In genomic region chr9:82180711-82181110, GRCh38 we compare ENCODE assay signal across 19 cellular contexts.
DNase-seq lines count a peak whose midpoint lies in the region; FAIRE-seq and TF ChIP-seq lines count a peak whose summit lies in the region.
"Had no signal": no experiment of that assay in that cellular context is flagged by ENCODE, and none has a peak within 500 bp of the region (broad histone marks: within the 10 kb centered on the region; RNA-seq: fewer than 3 reads in every experiment).

No MANE protein-coding gene starts in this region.

- no peaks in the 10 kb centered on the region for H3K79me2 ChIP-seq in H1 (ENCODE audit: control insufficient read depth in 1 of 2, insufficient read depth in 2 of 2, low read length in 2 of 2)

- H4K5ac ChIP-seq in H1 (ENCODE audit: insufficient read length, low read depth, low read length): no peak overlapping the region

- H3K9me3 ChIP-seq in H1 (ENCODE audit: insufficient read depth in 2 of 2, low read depth in 1 of 2, low read length in 1 of 2) (peaks cover 0 to 3% of the 10 kb centered on the region in 2 experiments; a peak in 1 of 4 replicates), esophagus muscularis mucosa (peaks cover 0 to 9% (median 0%) of the 10 kb centered on the region in 4 donors)
- H3K9me3 ChIP-seq: SK-N-SH had no signal

- no peak overlapping the region; a peak in 1 of 7 replicates for H3K9ac ChIP-seq in H1 (replicated peaks in 1 of 4; ENCODE audit: extremely low read depth in 1 of 4, low read depth in 3 of 4, low read length in 3 of 4)
- H3K9ac ChIP-seq: SK-N-SH had no signal

- H4K20me1 ChIP-seq in H1 (replicated peaks in 1 of 2; ENCODE audit: control insufficient read depth in 1 of 2, insufficient read depth in 2 of 2, low read length in 2 of 2): no peaks in the 10 kb centered on the region

- no peak overlapping the region for H3K56ac ChIP-seq in H1 (replicated peaks; ENCODE audit: insufficient read length, low read depth, low read length)

- H3K4me2 ChIP-seq in H1 (ENCODE audit: insufficient read depth in 1 of 2, low read depth in 2 of 2, low read length in 2 of 2): no peak overlapping the region
- H3K4me2 ChIP-seq: SK-N-SH had no signal

- no peak overlapping the region for H2BK15ac ChIP-seq in H1 (ENCODE audit: low read length)

- in situ Hi-C loops in KBM-7 (cut with MboI; ENCODE audit: low pct_unique_long_range_greater_than_20kb, low sequenced_read_pairs): no loop called here

- FAIRE-seq in H1 (lab: Jason Lieb, UNC): no peak
- FAIRE-seq: RCC 7860 had no signal

- no peak overlapping the region for H3K23ac ChIP-seq in H1 (ENCODE audit: insufficient read length)

- H2BK120ac ChIP-seq in H1 (replicated peaks; ENCODE audit: low read depth, low read length): no peak overlapping the region

- H2AFZ ChIP-seq in H1 (ENCODE audit: low read length): peak overlapping the region; percentile 65

- H3K4me1 ChIP-seq in H1 (replicated peaks in 1 of 4; ENCODE audit: control insufficient read depth in 3 of 4, insufficient read depth in 4 of 4, low read length in 3 of 4) (peaks cover 0 to 4% (median 2%) of the 10 kb centered on the region in 4 experiments; a peak in 2 of 7 replicates), esophagus muscularis mucosa (no peaks in the 10 kb centered on the region)

- H2AK5ac ChIP-seq in H1 (ENCODE audit: low read depth, low read length): no peak overlapping the region

- TF ChIP-seq POLR2A in H1 (IDR thresholded peaks at IDR 0.05; ENCODE audit: control extremely low read depth in 1 of 2, low read depth in 2 of 2, low read length in 2 of 2) (no peak), esophagus muscularis mucosa (IDR thresholded peaks at IDR 0.05; ENCODE audit: low read depth) (no peak)

- no peak overlapping the region for H3K4ac ChIP-seq in H1 (replicated peaks; ENCODE audit: insufficient read length, low read depth, low read length)

- DNase-seq in NCI-H526 treated with DMSO at 0.1 percent for 48 hours (lab: John Stamatoyannopoulos, UW) (peak; percentile 2), NCI-H526 (lab: John Stamatoyannopoulos, UW) (no peak), NCI-H69 (lab: John Stamatoyannopoulos, UW) (peak; percentile 54), H1 (ENCODE audit: low read depth in 1 of 2, low spot score in 2 of 2) (no peak), SIG-M5 (lab: John Stamatoyannopoulos, UW) (no peak), esophagus muscularis mucosa (ENCODE audit: extremely low spot score) (no peak), KBM-7 (no peak), mesenteric fat pad (ENCODE audit: low spot score) (no peak)
- DNase-seq: CD4-positive, alpha-beta memory T cell; GDM1; MV-4-11; NCI-H1436; NCI-H2081; NCI-H2227 treated with DMSO at 0.1 percent for 48 hours; NCI-H82; Right ventricle myocardium superior; SK-N-SH; T-helper 1 cell had no signal

- no peak overlapping the region for H2BK5ac ChIP-seq in H1 (ENCODE audit: low read depth, low read length)

- H2BK20ac ChIP-seq in H1 (ENCODE audit: low read length): no peak overlapping the region

- WGBS in H1 (ENCODE audit: extremely low coverage in 1 of 2, insufficient coverage in 1 of 2, insufficient read length in 1 of 2, insufficient replicate concordance in 2 of 2, low coverage in 1 of 2, low lambda C conversion rate in 2 of 2, missing lambda C conversion rate in 1 of 2), 2 experiments: 73% methylated on average over 1 of the region's 1 CpG; no CpG with 5 or more reads in 1 of the 2 experiments
- WGBS in esophagus muscularis mucosa: 90% methylated on average over 1 of the region's 1 CpG

- no peak for TF ChIP-seq EP300 in H1 (IDR thresholded peaks at IDR 0.05; ENCODE audit: borderline replicate concordance in 1 of 2, low read depth in 2 of 2, low read length in 2 of 2)
- TF ChIP-seq EP300 in esophagus muscularis mucosa (IDR thresholded peaks at IDR 0.05): no peak

- no peak overlapping the region for H4K91ac ChIP-seq in H1 (replicated peaks; ENCODE audit: insufficient read length, low read length)

- H3K36me3 ChIP-seq in H1 (ENCODE audit: control insufficient read depth in 2 of 4, insufficient read depth in 4 of 4, low read length in 3 of 4) (no peaks in the 10 kb centered on the region), esophagus muscularis mucosa (no peaks in the 10 kb centered on the region)

- H2BK12ac ChIP-seq in H1 (ENCODE audit: low read depth, low read length): 0 out of 2 replicates have a peak overlapping the region, but pooled peaks have one; percentile 50

- H3K27me3 ChIP-seq in H1 (replicated peaks in 1 of 4; ENCODE audit: control insufficient read depth in 3 of 4, extremely low read depth in 1 of 4, insufficient read depth in 3 of 4, low read length in 3 of 4): no peaks in the 10 kb centered on the region
- H3K27me3 ChIP-seq in esophagus muscularis mucosa: no peaks in the 10 kb centered on the region

- intact Hi-C loops in esophagus muscularis mucosa (cut with DNase I): no loop called here

- no peak for TF ChIP-seq CTCF in H1 (IDR thresholded peaks at IDR 0.05; ENCODE audit: control extremely low read depth in 1 of 3, insufficient read depth in 1 of 3, low read depth in 1 of 3, low read length in 3 of 3)
- no peak for TF ChIP-seq CTCF in esophagus muscularis mucosa (IDR thresholded peaks at IDR 0.05)

- H3K18ac ChIP-seq in H1 (ENCODE audit: extremely low read depth, low read length): no peak overlapping the region

- no peak overlapping the region for H3K14ac ChIP-seq in H1 (ENCODE audit: insufficient read length)

- H3K79me1 ChIP-seq in H1 (ENCODE audit: low read depth, low read length): no peaks in the 10 kb centered on the region

- no peaks in the 10 kb centered on the region for H3K23me2 ChIP-seq in H1 (ENCODE audit: low read depth, low read length)

- POLR2A ChIA-PET in H1 (lab: Charles Lee; ENCODE audit: partially characterized antibody): no interaction called here

- H4K8ac ChIP-seq in H1 (ENCODE audit: extremely low read depth, insufficient read depth, low read length): no peak overlapping the region

- TF ChIP-seq RAD21 in H1 (IDR thresholded peaks at IDR 0.05 in 1 of 2, conservative IDR thresholded peaks at IDR 0.05 in 1 of 2; ENCODE audit: low read depth in 2 of 2, low read length in 2 of 2): no peak

- CTCF ChIA-PET in H1 (lab: Charles Lee; ENCODE audit: partially characterized antibody): no interaction called here

- no peak overlapping the region for H3K4me3 ChIP-seq in H1 (ENCODE audit: extremely low read depth in 1 of 4, insufficient read depth in 2 of 4, low read depth in 3 of 4, low read length in 4 of 4)
- no peak overlapping the region for H3K4me3 ChIP-seq in esophagus muscularis mucosa

- no peak overlapping the region for H3K27ac ChIP-seq in H1 (ENCODE audit: low read depth, low read length)
- no peak overlapping the region for H3K27ac ChIP-seq in esophagus muscularis mucosa (replicated peaks in 1 of 4)

TF ChIP-seq in H1, 55 proteins besides CTCF, POLR2A, EP300 and RAD21:
- no peak for TF ChIP-seq CEBPB (IDR thresholded peaks at IDR 0.05; ENCODE audit: low read depth, low read length)
- no peak for TF ChIP-seq GABPA (IDR thresholded peaks at IDR 0.05; ENCODE audit: borderline replicate concordance, insufficient read depth, low read length)

Comparison
In these comparisons a context has a peak if more than half of its experiments do, and no peak if none do; other contexts are left out.
1. DNase-seq: peak in NCI-H526 treated with DMSO at 0.1 percent for 48 hours (single experiment) and NCI-H69 (single experiment); none in NCI-H526 (0 of 2), H1 (0 of 2), SIG-M5 (single experiment), esophagus muscularis mucosa (single experiment), KBM-7 (single experiment) and mesenteric fat pad (single experiment).